1 cellular context compared by ENCODE assay signal in the genomic region with DNA sequence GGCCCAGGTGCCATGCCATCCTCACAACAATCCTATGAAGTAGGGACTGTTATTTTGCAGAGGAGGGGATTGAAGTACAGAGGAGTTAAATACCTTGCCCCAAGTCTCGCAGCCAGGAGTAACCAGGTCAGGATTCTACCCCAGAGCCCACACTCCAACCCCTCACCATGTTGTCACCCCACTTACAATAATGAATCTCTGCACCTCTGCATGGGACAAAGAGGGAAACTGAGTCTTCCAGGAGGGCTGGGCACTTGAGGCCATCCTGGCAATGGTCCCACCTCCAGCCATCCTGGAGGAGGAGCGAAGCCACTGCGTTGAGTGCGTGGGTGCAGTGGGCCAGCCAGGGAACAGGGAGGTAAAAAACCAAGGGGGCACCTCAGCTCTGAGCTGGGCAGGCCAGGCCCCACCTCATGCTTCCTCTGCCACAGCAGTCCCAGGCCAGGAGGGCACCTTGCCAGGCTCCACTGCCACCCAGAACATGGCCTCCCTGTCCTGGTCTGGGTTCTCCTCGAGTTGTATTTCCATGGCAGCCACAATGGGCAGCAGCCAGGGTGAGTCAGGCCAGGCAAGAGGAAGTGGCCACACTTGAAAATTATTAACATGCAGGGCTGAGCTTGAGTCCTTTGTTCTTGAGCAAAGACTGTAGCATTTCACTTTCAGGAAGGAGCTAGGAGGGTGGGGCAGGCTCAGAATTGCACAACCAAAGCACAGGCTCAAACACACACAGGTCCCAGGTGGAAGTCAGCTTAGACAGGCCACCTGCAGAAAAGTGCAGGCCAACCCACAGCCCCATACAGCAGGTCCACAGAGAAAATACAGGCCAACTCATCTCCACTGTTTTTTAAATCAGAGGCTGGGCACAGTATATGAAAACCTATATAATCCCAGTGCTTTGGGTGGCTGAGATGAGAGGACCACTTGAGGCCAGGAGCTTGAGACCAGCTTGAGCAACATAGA.
TF ChIP-seq lines count a peak whose summit lies in the region.

No MANE protein-coding gene starts in this region.

TF ChIP-seq in HCT116, 20 proteins besides CTCF, POLR2A, EP300 and RAD21 (continued from another document):
- TF ChIP-seq TCF7L2 (IDR thresholded peaks at IDR 0.05; ENCODE audit: borderline replicate concordance, extremely low read depth, insufficient read depth, insufficient read length) (peak; percentile 81), SRF (IDR thresholded peaks at IDR 0.05; ENCODE audit: low read depth) (no peak), EGR1 (IDR thresholded peaks at IDR 0.05; ENCODE audit: low read depth) (no peak), CBX3 (IDR thresholded peaks at IDR 0.05; ENCODE audit: low read depth) (peak; percentile 94), SP1 (IDR thresholded peaks at IDR 0.05; ENCODE audit: low read depth) (peak; percentile 97), ZNF274 (IDR thresholded peaks at IDR 0.05; ENCODE audit: low read depth, low read length) (no peak), CEBPB (IDR thresholded peaks at IDR 0.05; ENCODE audit: low read depth) (peak; percentile 100)
- TF ChIP-seq, protein P1, sequence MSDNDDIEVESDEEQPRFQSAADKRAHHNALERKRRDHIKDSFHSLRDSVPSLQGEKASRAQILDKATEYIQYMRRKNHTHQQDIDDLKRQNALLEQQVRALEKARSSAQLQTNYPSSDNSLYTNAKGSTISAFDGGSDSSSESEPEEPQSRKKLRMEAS (IDR thresholded peaks at IDR 0.05): peak; percentile 89
